In genomic region chr7:39833865-39834634, GRCh38 we compare ENCODE assay signal across 7 cellular contexts.
A peak's percentile ranks its signal among the peaks of the same experiment; 100 is the strongest.
DNase-seq lines count a peak whose midpoint lies in the region; ATAC-seq, FAIRE-seq and TF ChIP-seq lines count a peak whose summit lies in the region.
"Not testable (repeated sequence)": the region's sequence is repeated elsewhere in the genome, so short reads cannot be mapped to it uniquely, and the experiment has no call there.

No MANE protein-coding gene starts in this region.

- not testable (repeated sequence) for H3F3A ChIP-seq in neural cell (ENCODE audit: insufficient read depth, low read length, poor library complexity, severe bottlenecking)

- not testable (repeated sequence) for H3K4me1 Mint-ChIP-seq in activated CD4-positive, alpha-beta T cell treated with anti-CD3 and anti-CD28 coated beads for 36 hours; astrocyte (ENCODE audit: low read depth, unreplicated experiment)

- not testable (repeated sequence) for H3K36me3 Mint-ChIP-seq in activated CD4-positive, alpha-beta T cell treated with anti-CD3 and anti-CD28 coated beads for 36 hours (ENCODE audit: low read depth); astrocyte (ENCODE audit: low read depth, unreplicated experiment)

- peaks cover 40% of the 10 kb centered on the region for H3K27me3 ChIP-seq in H7 (ENCODE audit: control insufficient read depth, insufficient read depth, low read length)
- H3K27me3 ChIP-seq in astrocyte (ENCODE audit: insufficient read depth, low read length): not testable (repeated sequence)
- H3K27me3 ChIP-seq in endothelial cell of umbilical vein (ENCODE audit: control insufficient read depth in 2 of 2, insufficient read depth in 2 of 2, low read length in 2 of 2): peaks cover 18 to 55% of the 10 kb centered on the region in 2 experiments
- H3K27me3 ChIP-seq in keratinocyte (ENCODE audit: control insufficient read depth, extremely low read depth, insufficient read depth, low read length): peaks cover 26% of the 10 kb centered on the region
- peaks cover 33% of the 10 kb centered on the region for H3K27me3 ChIP-seq in neural cell (ENCODE audit: insufficient read depth, low read depth, low read length)

- not testable (repeated sequence) for H3K27ac Mint-ChIP-seq in activated CD4-positive, alpha-beta T cell treated with anti-CD3 and anti-CD28 coated beads for 36 hours; astrocyte (ENCODE audit: unreplicated experiment)

- not testable (repeated sequence) for DNase-seq in H7; activated CD4-positive, alpha-beta T cell treated with anti-CD3 and anti-CD28 coated beads for 36 hours; astrocyte (ENCODE audit: low read depth); endothelial cell of umbilical vein (ENCODE audit: low read depth, low spot score); keratinocyte (ENCODE audit: low read depth, low spot score)

- H3K4me3 Mint-ChIP-seq in activated CD4-positive, alpha-beta T cell treated with anti-CD3 and anti-CD28 coated beads for 36 hours: peak overlapping the region; percentile 37
- H3K4me3 Mint-ChIP-seq in astrocyte (ENCODE audit: unreplicated experiment): peak overlapping the region; percentile 76

- peaks cover 51% of the 10 kb centered on the region for H3K27me3 Mint-ChIP-seq in activated CD4-positive, alpha-beta T cell treated with anti-CD3 and anti-CD28 coated beads for 36 hours
- peaks cover 30% of the 10 kb centered on the region for H3K27me3 Mint-ChIP-seq in astrocyte (ENCODE audit: low read depth, unreplicated experiment)

- not testable (repeated sequence) for H3K9me1 ChIP-seq in endothelial cell of umbilical vein (replicated peaks; ENCODE audit: control insufficient read depth, extremely low read depth, insufficient read depth, low read length); keratinocyte (ENCODE audit: control insufficient read depth, extremely low read depth, insufficient read depth, low read length)

- TF ChIP-seq EP300 in neural cell (conservative IDR thresholded peaks at IDR 0.05; ENCODE audit: poor library complexity, severe bottlenecking): not testable (repeated sequence)

- TF ChIP-seq CTCF in astrocyte (IDR thresholded peaks at IDR 0.05; ENCODE audit: insufficient read depth, low read depth, low read length); endothelial cell of umbilical vein (IDR thresholded peaks at IDR 0.05; ENCODE audit: extremely low read depth in 1 of 2, insufficient read depth in 1 of 2, low read depth in 1 of 2, low read length in 2 of 2); keratinocyte (optimal IDR thresholded peaks at IDR 0.05 in 1 of 3, IDR thresholded peaks at IDR 0.05 in 1 of 3, conservative IDR thresholded peaks at IDR 0.05 in 1 of 3; ENCODE audit: extremely low read depth in 1 of 3, insufficient read depth in 2 of 3, low read length in 3 of 3); neural cell (IDR thresholded peaks at IDR 0.05; ENCODE audit: poor library complexity, severe bottlenecking): not testable (repeated sequence)

- dilution Hi-C loops in endothelial cell of umbilical vein (cut with MboI; ENCODE audit: extremely low pct_ligation_motif_present, low sequenced_read_pairs); keratinocyte (cut with MboI; ENCODE audit: extremely low pct_ligation_motif_present, low sequenced_read_pairs): not testable (repeated sequence)

- not testable (repeated sequence) for FAIRE-seq in astrocyte (lab: Jason Lieb, UNC); endothelial cell of umbilical vein (lab: Jason Lieb, UNC); keratinocyte (lab: Jason Lieb, UNC)

- not testable (repeated sequence) for ATAC-seq in activated CD4-positive, alpha-beta T cell treated with anti-CD3 and anti-CD28 coated beads for 36 hours

- CTCF ChIA-PET in activated CD4-positive, alpha-beta T cell treated with anti-CD3 and anti-CD28 coated beads for 36 hours (lab: Charles Lee): not testable (repeated sequence)
- CTCF ChIA-PET in endothelial cell of umbilical vein (lab: Charles Lee): interaction anchor here (1.4 kb wide), 1 partner anchor 253 kb away, joined by 3 read pairs; no protein-coding TSS in a partner anchor

- H4K20me1 ChIP-seq in astrocyte (ENCODE audit: insufficient read depth, low read length); endothelial cell of umbilical vein (replicated peaks; ENCODE audit: control insufficient read depth, extremely low read depth, insufficient read depth, low read length); keratinocyte (ENCODE audit: control insufficient read depth, extremely low read depth, insufficient read depth, low read length); neural cell (ENCODE audit: insufficient read depth): not testable (repeated sequence)

- H3K27ac ChIP-seq in astrocyte (ENCODE audit: low read depth, low read length); endothelial cell of umbilical vein (ENCODE audit: insufficient read depth, low read depth, low read length); keratinocyte (ENCODE audit: control insufficient read depth, insufficient read depth, low read length); neural cell (ENCODE audit: low read length); skin epidermis: not testable (repeated sequence)

- intact Hi-C loops in activated CD4-positive, alpha-beta T cell treated with anti-CD3 and anti-CD28 coated beads for 36 hours (cut with DNase I, micrococcal nuclease); endothelial cell of umbilical vein (cut with micrococcal nuclease): not testable (repeated sequence)

- H2AFZ ChIP-seq in astrocyte (ENCODE audit: low read depth, low read length): peak overlapping the region; percentile 50
- H2AFZ ChIP-seq in endothelial cell of umbilical vein (ENCODE audit: low read depth, low read length); keratinocyte (ENCODE audit: control insufficient read depth, low read length); neural cell (ENCODE audit: low read depth, low read length): not testable (repeated sequence)

- H3K9me2 ChIP-seq in neural cell (ENCODE audit: insufficient read depth, low read length): not testable (repeated sequence)

- not testable (repeated sequence) for H3K4me1 ChIP-seq in astrocyte (ENCODE audit: insufficient read depth, low read length); endothelial cell of umbilical vein (ENCODE audit: control insufficient read depth, extremely low read depth, insufficient read depth, low read length); keratinocyte (ENCODE audit: control insufficient read depth, extremely low read depth, insufficient read depth, low read length)

- not testable (repeated sequence) for H3K9me3 Mint-ChIP-seq in activated CD4-positive, alpha-beta T cell treated with anti-CD3 and anti-CD28 coated beads for 36 hours (ENCODE audit: low read depth); astrocyte (ENCODE audit: unreplicated experiment)

- not testable (repeated sequence) for TF ChIP-seq POLR2A in endothelial cell of umbilical vein (IDR thresholded peaks at IDR 0.05; ENCODE audit: low read depth, low read length)

- BruUV-seq in endothelial cell of umbilical vein (replicated peaks; lab: Mats Ljungman, UMichigan): not testable (repeated sequence)

- not testable (repeated sequence) for H3K36me3 ChIP-seq in H7 (replicated peaks; ENCODE audit: control insufficient read depth, insufficient read depth, low read length); astrocyte (ENCODE audit: insufficient read depth, low read length); endothelial cell of umbilical vein (ENCODE audit: control insufficient read depth in 2 of 2, extremely low read depth in 1 of 2, insufficient read depth in 2 of 2, low read length in 2 of 2); keratinocyte (ENCODE audit: control insufficient read depth in 2 of 2, extremely low read depth in 1 of 2, insufficient read depth in 2 of 2, low read length in 2 of 2); neural cell (ENCODE audit: insufficient read depth, low read length)

- POLR2A ChIA-PET in activated CD4-positive, alpha-beta T cell treated with anti-CD3 and anti-CD28 coated beads for 36 hours (lab: Charles Lee); endothelial cell of umbilical vein (lab: Charles Lee): not testable (repeated sequence)

- H3K9ac ChIP-seq in astrocyte (ENCODE audit: low read length); endothelial cell of umbilical vein (replicated peaks; ENCODE audit: extremely low read depth, insufficient read depth, low read length); keratinocyte (ENCODE audit: control insufficient read depth, extremely low read depth, insufficient read depth, low read length): not testable (repeated sequence)
- peak overlapping the region; percentile 12 for H3K9ac ChIP-seq in neural cell (ENCODE audit: low read length)

- peak overlapping the region; percentile 52 for H3K4me3 ChIP-seq in H7 (ENCODE audit: insufficient read depth, low read depth, low read length)
- H3K4me3 ChIP-seq in astrocyte (ENCODE audit: insufficient read depth, low read depth, low read length): peak overlapping the region; percentile 60
- H3K4me3 ChIP-seq in endothelial cell of umbilical vein (replicated peaks in 1 of 3; ENCODE audit: insufficient read depth in 1 of 3, low read depth in 1 of 3, low read length in 3 of 3); keratinocyte (ENCODE audit: control insufficient read depth in 2 of 3, extremely low read depth in 1 of 3, insufficient read depth in 2 of 3, low read depth in 1 of 3, low read length in 3 of 3): not testable (repeated sequence)
- H3K4me3 ChIP-seq in neural cell (ENCODE audit: low read length): peak overlapping the region; percentile 67
- peak overlapping the region in 6 of 7 experiments; percentile 18 to 32 (median 28) for H3K4me3 ChIP-seq in skin epidermis

- H3K4me2 ChIP-seq in astrocyte (ENCODE audit: low read length) (peak overlapping the region; percentile 87), endothelial cell of umbilical vein (ENCODE audit: insufficient read depth, low read length) (peak overlapping the region; percentile 12), keratinocyte (ENCODE audit: control insufficient read depth, extremely low read depth, insufficient read depth, low read depth, low read length) (peak overlapping the region; percentile 65)
- not testable (repeated sequence) for H3K4me2 ChIP-seq in neural cell (ENCODE audit: low read length)

- H3K79me2 ChIP-seq in astrocyte (ENCODE audit: insufficient read depth, low read length); endothelial cell of umbilical vein (ENCODE audit: control insufficient read depth, insufficient read depth, low read length); keratinocyte (ENCODE audit: control insufficient read depth, insufficient read depth, low read length); neural cell (replicated peaks; ENCODE audit: insufficient read depth, low read length): not testable (repeated sequence)

- H3K9me3 ChIP-seq in astrocyte (ENCODE audit: insufficient read depth, low read depth, low read length); endothelial cell of umbilical vein (replicated peaks; ENCODE audit: control insufficient read depth, insufficient read depth, low read length); keratinocyte (ENCODE audit: control insufficient read depth, low read depth, low read length); neural cell (ENCODE audit: low read length): not testable (repeated sequence)

- not testable (repeated sequence) for TF ChIP-seq RAD21 in neural cell (conservative IDR thresholded peaks at IDR 0.05)
